ENCODE assay signal across 1 cellular context in the genomic region with DNA sequence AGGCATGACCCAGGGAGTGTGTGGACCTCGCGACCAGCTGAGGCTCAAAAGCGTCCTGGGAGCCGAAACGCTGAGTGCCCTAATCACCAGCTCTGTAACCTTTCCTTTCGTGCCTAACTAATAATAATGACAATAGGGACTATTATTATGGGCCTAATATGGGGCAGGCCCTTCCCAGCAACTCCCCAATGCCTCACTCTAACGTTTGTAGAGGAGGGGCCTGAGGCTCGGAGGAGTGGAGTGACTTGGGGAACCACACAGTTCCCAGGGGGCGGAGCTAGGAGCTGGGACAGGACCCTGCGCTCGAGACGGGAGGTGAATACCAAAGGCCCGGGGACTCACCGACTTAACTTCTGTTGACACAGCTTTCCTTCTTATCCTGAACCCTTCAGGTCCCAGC.
TF ChIP-seq lines count a peak whose summit lies in the region.

No MANE protein-coding gene starts in this region.

TF ChIP-seq in IMR-90, 13 proteins besides CTCF, POLR2A, EP300 and RAD21:
- TF ChIP-seq SMC3 (IDR thresholded peaks at IDR 0.05; ENCODE audit: low read depth, low read length) (no peak), FOS (IDR thresholded peaks at IDR 0.05; ENCODE audit: low read depth, low read length) (no peak), NFE2L2 (IDR thresholded peaks at IDR 0.05; ENCODE audit: low read depth, low read length) (no peak), MAZ (IDR thresholded peaks at IDR 0.05; ENCODE audit: borderline replicate concordance, low read depth, low read length) (no peak), RFX5 (IDR thresholded peaks at IDR 0.05; ENCODE audit: low read depth, low read length) (no peak), BHLHE40 (IDR thresholded peaks at IDR 0.05; ENCODE audit: low read depth, low read length) (no peak)
